1 cellular context compared by ENCODE assay signal in genomic region chr16:67396159-67396774, GRCh38.
TF ChIP-seq lines count a peak whose summit lies in the region.

No MANE protein-coding gene starts in this region.

TF ChIP-seq in HCT116, 20 proteins besides CTCF, POLR2A, EP300 and RAD21 (continued from another document):
- TF ChIP-seq, protein P1, sequence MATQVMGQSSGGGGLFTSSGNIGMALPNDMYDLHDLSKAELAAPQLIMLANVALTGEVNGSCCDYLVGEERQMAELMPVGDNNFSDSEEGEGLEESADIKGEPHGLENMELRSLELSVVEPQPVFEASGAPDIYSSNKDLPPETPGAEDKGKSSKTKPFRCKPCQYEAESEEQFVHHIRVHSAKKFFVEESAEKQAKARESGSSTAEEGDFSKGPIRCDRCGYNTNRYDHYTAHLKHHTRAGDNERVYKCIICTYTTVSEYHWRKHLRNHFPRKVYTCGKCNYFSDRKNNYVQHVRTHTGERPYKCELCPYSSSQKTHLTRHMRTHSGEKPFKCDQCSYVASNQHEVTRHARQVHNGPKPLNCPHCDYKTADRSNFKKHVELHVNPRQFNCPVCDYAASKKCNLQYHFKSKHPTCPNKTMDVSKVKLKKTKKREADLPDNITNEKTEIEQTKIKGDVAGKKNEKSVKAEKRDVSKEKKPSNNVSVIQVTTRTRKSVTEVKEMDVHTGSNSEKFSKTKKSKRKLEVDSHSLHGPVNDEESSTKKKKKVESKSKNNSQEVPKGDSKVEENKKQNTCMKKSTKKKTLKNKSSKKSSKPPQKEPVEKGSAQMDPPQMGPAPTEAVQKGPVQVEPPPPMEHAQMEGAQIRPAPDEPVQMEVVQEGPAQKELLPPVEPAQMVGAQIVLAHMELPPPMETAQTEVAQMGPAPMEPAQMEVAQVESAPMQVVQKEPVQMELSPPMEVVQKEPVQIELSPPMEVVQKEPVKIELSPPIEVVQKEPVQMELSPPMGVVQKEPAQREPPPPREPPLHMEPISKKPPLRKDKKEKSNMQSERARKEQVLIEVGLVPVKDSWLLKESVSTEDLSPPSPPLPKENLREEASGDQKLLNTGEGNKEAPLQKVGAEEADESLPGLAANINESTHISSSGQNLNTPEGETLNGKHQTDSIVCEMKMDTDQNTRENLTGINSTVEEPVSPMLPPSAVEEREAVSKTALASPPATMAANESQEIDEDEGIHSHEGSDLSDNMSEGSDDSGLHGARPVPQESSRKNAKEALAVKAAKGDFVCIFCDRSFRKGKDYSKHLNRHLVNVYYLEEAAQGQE (IDR thresholded peaks at IDR 0.05; ENCODE audit: low read depth): no peak
- TF ChIP-seq, protein P2, sequence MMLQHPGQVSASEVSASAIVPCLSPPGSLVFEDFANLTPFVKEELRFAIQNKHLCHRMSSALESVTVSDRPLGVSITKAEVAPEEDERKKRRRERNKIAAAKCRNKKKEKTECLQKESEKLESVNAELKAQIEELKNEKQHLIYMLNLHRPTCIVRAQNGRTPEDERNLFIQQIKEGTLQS (IDR thresholded peaks at IDR 0.05): no peak
- TF ChIP-seq CBX3 (IDR thresholded peaks at IDR 0.05; ENCODE audit: low read depth): no peak
- no peak for TF ChIP-seq SRF (IDR thresholded peaks at IDR 0.05; ENCODE audit: low read depth)
- TF ChIP-seq ELF1 (IDR thresholded peaks at IDR 0.05; ENCODE audit: borderline replicate concordance, low read depth): no peak
- no peak for TF ChIP-seq CEBPB (IDR thresholded peaks at IDR 0.05; ENCODE audit: low read depth)
- TF ChIP-seq FOSL1 (IDR thresholded peaks at IDR 0.05; ENCODE audit: low read depth): no peak
- TF ChIP-seq ZFX (IDR thresholded peaks at IDR 0.05): no peak
